13 cellular contexts compared by ENCODE assay signal in the genomic region with DNA sequence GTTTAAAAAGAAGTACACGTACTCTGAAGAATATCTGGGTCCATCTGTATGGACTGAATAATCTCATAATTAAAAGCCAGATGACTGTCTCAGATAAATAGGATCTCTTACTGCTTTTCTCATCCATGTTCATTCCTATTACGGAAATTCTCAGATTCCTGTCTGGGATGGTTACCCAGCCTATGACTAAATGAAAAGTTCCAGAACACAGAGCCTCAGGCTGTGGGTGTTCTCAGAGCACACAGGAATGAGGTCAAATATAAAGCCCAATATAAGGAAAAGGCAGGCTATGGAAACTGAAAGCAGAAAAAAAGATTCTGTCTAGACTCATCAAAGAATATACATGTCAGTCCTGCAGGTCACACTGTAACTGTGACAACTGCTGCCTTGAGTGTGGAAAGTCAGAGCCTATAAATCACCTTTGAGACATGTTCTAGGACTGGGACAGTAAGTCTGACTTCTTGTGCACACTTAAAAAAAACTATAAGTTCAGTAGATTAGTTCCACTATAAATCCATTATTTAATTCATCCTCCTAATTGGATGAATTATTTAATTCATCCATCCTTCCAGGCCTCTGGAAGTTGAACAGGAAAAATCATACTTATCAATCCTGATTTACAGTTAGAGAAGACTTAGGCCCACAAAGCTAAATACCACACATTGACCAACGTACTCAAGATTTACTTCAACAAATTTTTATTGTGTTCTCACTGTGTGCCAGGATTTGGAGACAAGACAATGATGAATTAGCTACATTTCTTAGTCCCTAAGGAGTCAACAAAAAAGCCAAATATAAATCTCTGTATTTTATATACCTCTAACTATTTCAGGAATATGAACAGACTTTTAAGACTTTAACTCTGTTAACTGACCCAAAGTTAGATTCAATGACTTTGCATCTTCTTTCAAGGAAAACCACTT.
DNase-seq lines count a peak whose midpoint lies in the region; ATAC-seq, FAIRE-seq and TF ChIP-seq lines count a peak whose summit lies in the region.
"Had no signal": no experiment of that assay in that cellular context is flagged by ENCODE, and none has a peak within 500 bp of the region (broad histone marks: within the 10 kb centered on the region; RNA-seq: fewer than 3 reads in every experiment).

No MANE protein-coding gene starts in this region.

- no peak overlapping the region for H3K4me3 Mint-ChIP-seq in type B pancreatic cell
- H3K4me3 Mint-ChIP-seq: activated CD8-positive, alpha-beta memory T cell treated with anti-CD3 and anti-CD28 coated beads, Interleukin-2, amount 10 ng/mL, durations not matched to agents 7 days and 5 days; stimulated activated memory B cell treated with anti-CD40 and anti-IgM and Interleukin-4, amounts not matched to agents 10 μg/mL and 1 μg/mL and 100 μg/mL, for 72 hours had no signal

- H2BK15ac ChIP-seq in mesenchymal stem cell (ENCODE audit: low read depth, poor library complexity, severe bottlenecking) = no peak overlapping the region

- no peak overlapping the region for H2AK5ac ChIP-seq in mesenchymal stem cell (ENCODE audit: low read length, severe bottlenecking)

- H3K9ac ChIP-seq in mesenchymal stem cell (ENCODE audit: low read length) = peak overlapping the region; percentile 8

- no peak overlapping the region for H4K8ac ChIP-seq in mesenchymal stem cell (ENCODE audit: low read length)

- 64% methylated on average over 1 of the region's 3 CpGs for WGBS in mesenchymal stem cell

- no peaks in the 10 kb centered on the region for H3K27me3 ChIP-seq in mesenchymal stem cell (ENCODE audit: control insufficient read depth in 1 of 2, insufficient read depth in 1 of 2, low read length in 2 of 2)
- no peaks in the 10 kb centered on the region for H3K27me3 ChIP-seq in left ventricle myocardium inferior (ENCODE audit: low read depth)
- H3K27me3 ChIP-seq: heart right ventricle had no signal

- no peak overlapping the region for H3K23ac ChIP-seq in mesenchymal stem cell (ENCODE audit: low read length in 2 of 2)

- no peak overlapping the region for H2BK12ac ChIP-seq in mesenchymal stem cell (ENCODE audit: low read length in 2 of 2)

- H2BK5ac ChIP-seq in mesenchymal stem cell (ENCODE audit: low read depth, low read length, poor library complexity, severe bottlenecking) = no peak overlapping the region

- no peak overlapping the region for H2AFZ ChIP-seq in mesenchymal stem cell (ENCODE audit: low read depth, low read length)

- H3K79me1 ChIP-seq in mesenchymal stem cell (replicated peaks; ENCODE audit: low read length, poor library complexity, severe bottlenecking) = peaks cover 10% of the 10 kb centered on the region

- no peaks in the 10 kb centered on the region for H3K9me3 Mint-ChIP-seq in type B pancreatic cell
- H3K9me3 Mint-ChIP-seq: stimulated activated memory B cell treated with anti-CD40 and anti-IgM and Interleukin-4, amounts not matched to agents 10 μg/mL and 1 μg/mL and 100 μg/mL, for 72 hours had no signal

- H3K4me1 ChIP-seq in mesenchymal stem cell (ENCODE audit: control insufficient read depth, insufficient read depth, low read depth, low read length) = no peaks in the 10 kb centered on the region
- peaks cover 17% of the 10 kb centered on the region for H3K4me1 ChIP-seq in left ventricle myocardium inferior

- no peak overlapping the region for H3K18ac ChIP-seq in mesenchymal stem cell (ENCODE audit: low read depth in 1 of 2, low read length in 2 of 2)

- no peak overlapping the region for H3K4me2 ChIP-seq in mesenchymal stem cell (ENCODE audit: low read length, poor library complexity, severe bottlenecking)

- H2BK120ac ChIP-seq in mesenchymal stem cell (ENCODE audit: low read depth, low read length) = no peak overlapping the region

- H3K4me1 Mint-ChIP-seq in type B pancreatic cell (ENCODE audit: unreplicated experiment) = peaks cover 2% of the 10 kb centered on the region

- no peak overlapping the region for H3K4me3 ChIP-seq in choroid plexus epithelial cell (ENCODE audit: low read depth, low read length)
- no peak overlapping the region for H3K4me3 ChIP-seq in mesenchymal stem cell (ENCODE audit: insufficient read depth in 1 of 2, low read depth in 1 of 2, low read length in 2 of 2)
- no peak overlapping the region for H3K4me3 ChIP-seq in left ventricle myocardium inferior
- H3K4me3 ChIP-seq: heart right ventricle had no signal

- H3K36me3 ChIP-seq in mesenchymal stem cell (ENCODE audit: control insufficient read depth in 1 of 2, insufficient read depth in 2 of 2, low read depth in 1 of 2, low read length in 2 of 2) (peaks cover 12 to 64% of the 10 kb centered on the region in 2 experiments), left ventricle myocardium inferior (peaks cover 51% of the 10 kb centered on the region)

- DNase-seq in RCC 7860 (ENCODE audit: low spot score) (peak; percentile 35), choroid plexus epithelial cell (ENCODE audit: low read depth) (peak; percentile 49), mesenchymal stem cell (peak; percentile 93), type B pancreatic cell (ENCODE audit: extremely low spot score, unreplicated experiment) (no peak), NCI-H345 (lab: John Stamatoyannopoulos, UW) (no peak), left ventricle myocardium inferior (no peak)
- DNase-seq: activated CD8-positive, alpha-beta memory T cell treated with anti-CD3 and anti-CD28 coated beads, Interleukin-2, amount 10 ng/mL, durations not matched to agents 7 days and 5 days; heart right ventricle; NCI-H1436 treated with DMSO at 0.1 percent for 48 hours; stimulated activated CD4-positive, alpha-beta T cell treated with anti-CD3 and anti-CD28 coated beads, Interleukin-15, amount 100 ng/mL, for 24 hours; T-helper 9 cell had no signal

- H3K27ac ChIP-seq in mesenchymal stem cell (ENCODE audit: low read length, poor library complexity, severe bottlenecking) = peak overlapping the region; percentile 27
- no peak overlapping the region for H3K27ac ChIP-seq in left ventricle myocardium inferior (replicated peaks)

- no peaks in the 10 kb centered on the region for H3K27me3 Mint-ChIP-seq in type B pancreatic cell
- H3K27me3 Mint-ChIP-seq: activated CD8-positive, alpha-beta memory T cell treated with anti-CD3 and anti-CD28 coated beads, Interleukin-2, amount 10 ng/mL, durations not matched to agents 7 days and 5 days; stimulated activated memory B cell treated with anti-CD40 and anti-IgM and Interleukin-4, amounts not matched to agents 10 μg/mL and 1 μg/mL and 100 μg/mL, for 72 hours had no signal

- intact Hi-C loops in left ventricle myocardium inferior (cut with micrococcal nuclease) = no loop called here

- no peak for ATAC-seq in GM21390 (IDR thresholded peaks at IDR 0.05; ENCODE audit: unreplicated experiment)
- ATAC-seq: activated CD8-positive, alpha-beta memory T cell treated with anti-CD3 and anti-CD28 coated beads, Interleukin-2, amount 10 ng/mL, durations not matched to agents 7 days and 5 days; stimulated activated memory B cell treated with anti-CD40 and anti-IgM and Interleukin-4, amounts not matched to agents 10 μg/mL and 1 μg/mL and 100 μg/mL, for 72 hours had no signal

- no peak for FAIRE-seq in RCC 7860 (lab: Jason Lieb, UNC)

- H3K9me3 ChIP-seq in mesenchymal stem cell (ENCODE audit: control insufficient read depth, low read length) = no peaks in the 10 kb centered on the region
- no peaks in the 10 kb centered on the region for H3K9me3 ChIP-seq in left ventricle myocardium inferior (replicated peaks)
- H3K9me3 ChIP-seq: heart right ventricle had no signal

- H4K91ac ChIP-seq in mesenchymal stem cell (ENCODE audit: low read length) = no peak overlapping the region

- TF ChIP-seq CTCF in choroid plexus epithelial cell (conservative IDR thresholded peaks at IDR 0.05; ENCODE audit: low read depth, low read length) (no peak), type B pancreatic cell (conservative IDR thresholded peaks at IDR 0.05) (no peak), left ventricle myocardium inferior (IDR thresholded peaks at IDR 0.05; ENCODE audit: borderline replicate concordance) (no peak)

- peak overlapping the region; percentile 35 for H3K27ac Mint-ChIP-seq in type B pancreatic cell
- H3K27ac Mint-ChIP-seq: stimulated activated memory B cell treated with anti-CD40 and anti-IgM and Interleukin-4, amounts not matched to agents 10 μg/mL and 1 μg/mL and 100 μg/mL, for 72 hours had no signal

- no peak overlapping the region for H3K14ac ChIP-seq in mesenchymal stem cell (ENCODE audit: low read length in 2 of 2)

- peaks cover 36% of the 10 kb centered on the region for H3K36me3 Mint-ChIP-seq in type B pancreatic cell

- no peak overlapping the region for H3K4ac ChIP-seq in mesenchymal stem cell (ENCODE audit: low read depth in 1 of 2, low read length in 2 of 2)

Comparison
In these comparisons a context has a peak if more than half of its experiments do, and no peak if none do; other contexts are left out.
1. DNase-seq: peak in RCC 7860 (single experiment), choroid plexus epithelial cell (single experiment) and mesenchymal stem cell (single experiment); none in type B pancreatic cell (single experiment), NCI-H345 (single experiment) and left ventricle myocardium inferior (single experiment).